In the genomic region with DNA sequence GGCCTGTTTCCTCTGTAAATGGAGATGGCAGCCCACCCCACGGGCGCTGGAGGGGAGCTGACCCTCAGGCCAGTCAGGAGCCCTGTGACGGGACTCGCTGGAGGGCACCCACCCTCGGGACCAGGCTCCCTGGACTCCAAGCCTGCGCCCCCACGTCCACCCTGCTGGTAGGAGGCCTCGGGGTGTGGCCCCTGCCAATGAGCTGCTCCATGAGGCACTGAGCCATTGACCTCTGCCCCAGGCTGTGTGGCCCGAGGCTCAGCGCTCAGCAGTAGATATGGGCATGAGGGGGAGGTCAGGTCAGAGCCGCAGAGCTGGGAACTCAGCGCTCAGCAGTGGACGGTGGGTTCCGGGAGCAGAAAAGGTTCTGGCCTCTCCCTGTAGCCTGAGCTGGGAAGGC, we compare ENCODE assay signal across 14 cellular contexts. TPM values are rescaled to one million over a fixed set of nuclear protein-coding genes. Genes with fewer than 3 reads are reported as not detected.
"Had no signal": no experiment of that assay in that cellular context is flagged by ENCODE, and none has a peak within 500 bp of the region (broad histone marks: within the 10 kb centered on the region; RNA-seq: fewer than 3 reads in every experiment).

No MANE protein-coding gene starts in this region.

- H3K36me3 ChIP-seq: thyroid gland, WERI-Rb-1 had no signal

- H3K4me3 ChIP-seq: lung, smooth muscle cell, thyroid gland had no signal

- H3K36me3 Mint-ChIP-seq: activated naive CD4-positive, alpha-beta T cell treated with anti-CD3 and anti-CD28 coated beads, Interleukin-2, amount 10 ng/mL, durations not matched to agents 7 days and 5 days; naive thymus-derived CD4-positive, alpha-beta T cell had no signal

- H3K27ac ChIP-seq: epithelial cell of prostate, thyroid gland, WERI-Rb-1 had no signal

- H3K27ac Mint-ChIP-seq: activated naive CD4-positive, alpha-beta T cell treated with anti-CD3 and anti-CD28 coated beads, Interleukin-2, amount 10 ng/mL, durations not matched to agents 7 days and 5 days had no signal

- H3K9me3 Mint-ChIP-seq: activated naive CD4-positive, alpha-beta T cell treated with anti-CD3 and anti-CD28 coated beads, Interleukin-2, amount 10 ng/mL, durations not matched to agents 7 days and 5 days; naive thymus-derived CD4-positive, alpha-beta T cell had no signal

- H3K4me3 Mint-ChIP-seq: activated naive CD4-positive, alpha-beta T cell treated with anti-CD3 and anti-CD28 coated beads, Interleukin-2, amount 10 ng/mL, durations not matched to agents 7 days and 5 days; naive thymus-derived CD4-positive, alpha-beta T cell had no signal

- H3K9me3 ChIP-seq: thyroid gland had no signal

- H3K4me2 ChIP-seq: smooth muscle cell had no signal

- DNase-seq: activated CD4-positive, alpha-beta T cell treated with anti-CD3 and anti-CD28 coated beads, Interleukin-2, amount 50 U/mL, for 48 hours; activated naive CD4-positive, alpha-beta T cell treated with anti-CD3 and anti-CD28 coated beads, Interleukin-2, amount 10 ng/mL, durations not matched to agents 7 days and 5 days; activated T-cell treated with anti-CD3 and anti-CD28 coated beads, Interleukin-2, amount 50 U/mL, for 1 hour; dermis blood vessel endothelial cell; foreskin melanocyte; naive thymus-derived CD4-positive, alpha-beta T cell; nucleus accumbens; T-helper 1 cell; thyroid gland; WERI-Rb-1 had no signal

- ATAC-seq: naive thymus-derived CD4-positive, alpha-beta T cell; right cardiac atrium had no signal

- H3K27me3 ChIP-seq: thyroid gland had no signal

- H3K4me1 Mint-ChIP-seq: activated naive CD4-positive, alpha-beta T cell treated with anti-CD3 and anti-CD28 coated beads, Interleukin-2, amount 10 ng/mL, durations not matched to agents 7 days and 5 days; naive thymus-derived CD4-positive, alpha-beta T cell had no signal

RNA-seq across cellular contexts. Expression of gene EGFL7, which starts 52.3 kb away (rescaled TPM):
- polyA plus RNA-seq: naive thymus-derived CD4-positive, alpha-beta T cell had no signal
